27 cellular contexts compared by ENCODE assay signal in genomic region chr5:74504463-74504862, GRCh38.
"Had no signal": no experiment of that assay in that cellular context is flagged by ENCODE, and none has a peak within 500 bp of the region (broad histone marks: within the 10 kb centered on the region; RNA-seq: fewer than 3 reads in every experiment).

No MANE protein-coding gene starts in this region.

- H3K9me3 Mint-ChIP-seq: activated B cell treated with CpG ODN at 0.5 μM for 24 hours; activated CD8-positive, alpha-beta T cell treated with anti-CD3 and anti-CD28 coated beads for 36 hours; activated naive CD4-positive, alpha-beta T cell treated with anti-CD3 and anti-CD28 coated beads, Interleukin-2, amount 10 ng/mL, durations not matched to agents 7 days and 5 days; activated naive CD4-positive, alpha-beta T cell treated with anti-CD3 and anti-CD28 coated beads, Interleukin-2, amount 50 U/mL, for 72 hours; activated naive CD8-positive, alpha-beta T cell treated with anti-CD3 and anti-CD28 coated beads, Interleukin-2, amount 10 ng/mL, durations not matched to agents 7 days and 5 days; activated T-helper 1 cell treated with anti-CD3 and anti-CD28 coated beads, Interleukin-12 subunit alpha, Interleukin-12 subunit beta, Interleukin-2, Interleukin-4 antibody, amounts not matched to agents 30 ng/mL and 10 ng/mL and 1 ng/mL, durations not matched to agents 14 hours and 24 hours and 36 hours; activated T-helper 2 cell treated with anti-CD3 and anti-CD28 coated beads, Interferon-gamma antibody, Interleukin-2, Interleukin-4, amounts not matched to agents 10 μg/mL and 5 μg/mL and 100 μg/mL, durations not matched to agents 14 hours and 24 hours and 36 hours; central memory CD8-positive, alpha-beta T cell; dendritic cell treated with granulocyte-macrophage colony-stimulating factor and Interleukin-4, amounts not matched to agents 40 ng/mL and 50 ng/mL, for 4 days; endodermal cell had no signal

- H3K36me3 ChIP-seq: brain microvascular endothelial cell had no signal

- DNase-seq: activated B cell treated with CpG ODN at 0.5 μM for 24 hours; activated CD4-positive, alpha-beta T cell treated with anti-CD3 and anti-CD28 coated beads for 48 hours; activated CD4-positive, alpha-beta T cell treated with anti-CD3 and anti-CD28 coated beads, Interleukin-2, amount 50 U/mL, for 1 hour; activated CD4-positive, alpha-beta T cell treated with anti-CD3 and anti-CD28 coated beads, Interleukin-2, amount 50 U/mL, for 48 hours; activated CD8-positive, alpha-beta memory T cell treated with anti-CD3 and anti-CD28 coated beads for 24 hours; activated CD8-positive, alpha-beta memory T cell treated with anti-CD3 and anti-CD28 coated beads, Interleukin-2, amount 50 U/mL, for 4 hours; activated CD8-positive, alpha-beta T cell treated with anti-CD3 and anti-CD28 coated beads for 36 hours; activated gamma-delta T cell; activated naive CD4-positive, alpha-beta T cell; activated naive CD4-positive, alpha-beta T cell treated with anti-CD3 and anti-CD28 coated beads, Interleukin-2, amount 10 ng/mL, durations not matched to agents 7 days and 5 days; activated naive CD8-positive, alpha-beta T cell treated with anti-CD3 and anti-CD28 coated beads, Interleukin-2, amount 10 ng/mL, durations not matched to agents 7 days and 5 days; activated T-cell treated with anti-CD3 and anti-CD28 coated beads, Interleukin-2, amount 50 U/mL, for 1 hour; activated T-cell treated with anti-CD3 and anti-CD28 coated beads, Interleukin-2, amount 50 U/mL, for 48 hours; brain microvascular endothelial cell; dorsolateral prefrontal cortex; effector memory CD4-positive, alpha-beta T cell; endodermal cell; foreskin fibroblast; T-helper 2 cell had no signal

- H3K27ac ChIP-seq: brain microvascular endothelial cell, coronary artery, dorsolateral prefrontal cortex had no signal

- H3K4me3 Mint-ChIP-seq: activated B cell treated with CpG ODN at 0.5 μM for 24 hours; activated CD8-positive, alpha-beta T cell treated with anti-CD3 and anti-CD28 coated beads for 36 hours; activated naive CD4-positive, alpha-beta T cell treated with anti-CD3 and anti-CD28 coated beads, Interleukin-2, amount 10 ng/mL, durations not matched to agents 7 days and 5 days; activated naive CD8-positive, alpha-beta T cell treated with anti-CD3 and anti-CD28 coated beads, Interleukin-2, amount 10 ng/mL, durations not matched to agents 7 days and 5 days; activated T-helper 1 cell treated with anti-CD3 and anti-CD28 coated beads, Interleukin-12 subunit alpha, Interleukin-12 subunit beta, Interleukin-2, Interleukin-4 antibody, amounts not matched to agents 30 ng/mL and 10 ng/mL and 1 ng/mL, durations not matched to agents 14 hours and 24 hours and 36 hours; central memory CD8-positive, alpha-beta T cell; dendritic cell treated with granulocyte-macrophage colony-stimulating factor and Interleukin-4, amounts not matched to agents 40 ng/mL and 50 ng/mL, for 4 days; endodermal cell had no signal

- H3K27ac Mint-ChIP-seq: activated B cell treated with CpG ODN at 0.5 μM for 24 hours; activated CD8-positive, alpha-beta T cell treated with anti-CD3 and anti-CD28 coated beads for 36 hours; activated naive CD4-positive, alpha-beta T cell treated with anti-CD3 and anti-CD28 coated beads, Interleukin-2, amount 10 ng/mL, durations not matched to agents 7 days and 5 days; activated naive CD4-positive, alpha-beta T cell treated with anti-CD3 and anti-CD28 coated beads, Interleukin-2, amount 50 U/mL, for 72 hours; activated naive CD8-positive, alpha-beta T cell treated with anti-CD3 and anti-CD28 coated beads, Interleukin-2, amount 10 ng/mL, durations not matched to agents 7 days and 5 days; activated T-helper 1 cell treated with anti-CD3 and anti-CD28 coated beads, Interleukin-12 subunit alpha, Interleukin-12 subunit beta, Interleukin-2, Interleukin-4 antibody, amounts not matched to agents 30 ng/mL and 10 ng/mL and 1 ng/mL, durations not matched to agents 14 hours and 24 hours and 36 hours; activated T-helper 2 cell treated with anti-CD3 and anti-CD28 coated beads, Interferon-gamma antibody, Interleukin-2, Interleukin-4, amounts not matched to agents 10 μg/mL and 5 μg/mL and 100 μg/mL, durations not matched to agents 14 hours and 24 hours and 36 hours; dendritic cell treated with granulocyte-macrophage colony-stimulating factor and Interleukin-4, amounts not matched to agents 40 ng/mL and 50 ng/mL, for 4 days; endodermal cell had no signal

- H3K4me3 ChIP-seq: coronary artery, dorsolateral prefrontal cortex had no signal

- ATAC-seq: activated CD4-positive, CD25-positive, alpha-beta regulatory T cell treated with anti-CD3 and anti-CD28 coated beads, Interleukin-2, amount 50 U/mL, for 24 hours; activated CD8-positive, alpha-beta T cell treated with anti-CD3 and anti-CD28 coated beads for 36 hours; activated naive CD4-positive, alpha-beta T cell treated with anti-CD3 and anti-CD28 coated beads, Interleukin-2, amount 50 U/mL, for 72 hours; esophagus mucosa had no signal

- H3K4me1 Mint-ChIP-seq: activated B cell treated with CpG ODN at 0.5 μM for 24 hours; activated naive CD4-positive, alpha-beta T cell treated with anti-CD3 and anti-CD28 coated beads, Interleukin-2, amount 10 ng/mL, durations not matched to agents 7 days and 5 days; activated naive CD8-positive, alpha-beta T cell treated with anti-CD3 and anti-CD28 coated beads, Interleukin-2, amount 10 ng/mL, durations not matched to agents 7 days and 5 days had no signal

- H3K27me3 ChIP-seq: brain microvascular endothelial cell, dorsolateral prefrontal cortex had no signal

- H3K36me3 Mint-ChIP-seq: activated naive CD4-positive, alpha-beta T cell treated with anti-CD3 and anti-CD28 coated beads, Interleukin-2, amount 10 ng/mL, durations not matched to agents 7 days and 5 days; activated naive CD4-positive, alpha-beta T cell treated with anti-CD3 and anti-CD28 coated beads, Interleukin-2, amount 50 U/mL, for 72 hours; activated naive CD8-positive, alpha-beta T cell treated with anti-CD3 and anti-CD28 coated beads, Interleukin-2, amount 10 ng/mL, durations not matched to agents 7 days and 5 days had no signal

- H3K27me3 Mint-ChIP-seq: activated CD8-positive, alpha-beta T cell treated with anti-CD3 and anti-CD28 coated beads for 36 hours; activated naive CD4-positive, alpha-beta T cell treated with anti-CD3 and anti-CD28 coated beads, Interleukin-2, amount 10 ng/mL, durations not matched to agents 7 days and 5 days; central memory CD8-positive, alpha-beta T cell; dendritic cell treated with granulocyte-macrophage colony-stimulating factor and Interleukin-4, amounts not matched to agents 40 ng/mL and 50 ng/mL, for 4 days had no signal
